In genomic region chr21:33299181-33299752, GRCh38 we compare ENCODE assay signal across 9 cellular contexts. TPM values are rescaled to one million over a fixed set of nuclear protein-coding genes. Genes with fewer than 3 reads are reported as not detected.
A peak's percentile ranks its signal among the peaks of the same experiment; 100 is the strongest.
DNase-seq lines count a peak whose midpoint lies in the region; ATAC-seq and TF ChIP-seq lines count a peak whose summit lies in the region.
"Had no signal": no experiment of that assay in that cellular context is flagged by ENCODE, and none has a peak within 500 bp of the region (broad histone marks: within the 10 kb centered on the region; RNA-seq: fewer than 3 reads in every experiment).

No MANE protein-coding gene starts in this region.

- no peaks in the 10 kb centered on the region for H3K9me3 ChIP-seq in transverse colon
- H3K9me3 ChIP-seq in thyroid gland: no peaks in the 10 kb centered on the region

- H3K4me3 Mint-ChIP-seq in T-cell: peak overlapping the region; percentile 46 to 70 (median 65)
- H3K4me3 Mint-ChIP-seq in effector memory CD8-positive, alpha-beta T cell: no peak overlapping the region

- H3K4me3 ChIP-seq in transverse colon (no peak overlapping the region), thyroid gland (replicated peaks in 1 of 3) (no peak overlapping the region)
- H3K4me3 ChIP-seq: SK-N-MC had no signal

- H3K27ac ChIP-seq in transverse colon (peak overlapping the region in 3 of 4 donors; percentile 24 to 71 (median 31)), thyroid gland (no peak overlapping the region)
- H3K27ac ChIP-seq: SK-N-MC had no signal

- H3K27me3 Mint-ChIP-seq in T-cell: no peaks in the 10 kb centered on the region
- H3K27me3 Mint-ChIP-seq in effector memory CD8-positive, alpha-beta T cell: no peaks in the 10 kb centered on the region

- POLR2A ChIA-PET in T-cell (lab: Charles Lee): interaction anchor here in 1 of 2 donors (0.6 kb wide), 1 partner anchor 15 kb away, joined by 3 read pairs; no protein-coding TSS in a partner anchor

- TF ChIP-seq POLR2A in transverse colon (IDR thresholded peaks at IDR 0.05): no peak
- no peak for TF ChIP-seq POLR2A in thyroid gland (IDR thresholded peaks at IDR 0.05)

- CTCF ChIA-PET in T-cell (lab: Charles Lee): interaction anchor here in 1 of 2 donors (1.0 to 1.1 kb wide), 2 partner anchors 99 to 146 kb away, joined by 3 to 8 read pairs; no protein-coding TSS in a partner anchor

- H3K4me1 ChIP-seq in transverse colon (peaks cover 5 to 37% (median 17%) of the 10 kb centered on the region in 4 donors), thyroid gland (peaks cover 0 to 16% of the 10 kb centered on the region in 2 donors)

- peak overlapping the region; percentile 88 to 95 for H3K27ac Mint-ChIP-seq in T-cell
- H3K27ac Mint-ChIP-seq in effector memory CD8-positive, alpha-beta T cell: peak overlapping the region; percentile 41 to 85

- ATAC-seq in GM18909 (IDR thresholded peaks at IDR 0.05; ENCODE audit: poor library complexity, unreplicated experiment) (peak; percentile 78), HG02938 (IDR thresholded peaks at IDR 0.05; ENCODE audit: unreplicated experiment) (peak; percentile 73), T-cell (replicated peaks in 1 of 4) (peak; percentile 85 to 95 (median 92))
- ATAC-seq in effector memory CD8-positive, alpha-beta T cell (replicated peaks): peak; percentile 59

- DNase-seq in T-cell (peak; percentile 7 to 55 (median 29)), transverse colon (peak; percentile 18), NCI-H2107 (lab: John Stamatoyannopoulos, UW) (no peak), thyroid gland (no peak), NCI-H446 (lab: John Stamatoyannopoulos, UW) (no peak)
- DNase-seq in effector memory CD8-positive, alpha-beta T cell: no peak

- intact Hi-C loops in transverse colon (cut with DNase I; ENCODE audit: low total_unique reads): no loop called here
- intact Hi-C loops in thyroid gland (cut with DNase I): no loop called here

- no peak for TF ChIP-seq EP300 in transverse colon (IDR thresholded peaks at IDR 0.05; ENCODE audit: low read depth)

- H3K4me1 Mint-ChIP-seq in T-cell: peaks cover 43 to 61% (median 58%) of the 10 kb centered on the region in 3 donors
- H3K4me1 Mint-ChIP-seq in effector memory CD8-positive, alpha-beta T cell (ENCODE audit: low read depth in 2 of 2): peaks cover 20% of the 10 kb centered on the region in 2 donors

- in situ Hi-C loops in transverse colon (cut with MboI; ENCODE audit: low pct_ligation_motif_present in 1 of 4, low pct_unique_long_range_greater_than_20kb in 1 of 4, low sequenced_read_pairs in 3 of 4): no loop called here

- H3K36me3 ChIP-seq in transverse colon: peaks cover 0 to 8% (median 3%) of the 10 kb centered on the region in 4 donors
- no peaks in the 10 kb centered on the region for H3K36me3 ChIP-seq in thyroid gland

- WGBS in transverse colon (ENCODE audit: low coverage in 1 of 2), 2 donors: 52 to 89% methylated on average over 1 to 5 of the region's 5 CpGs
- 74 to 78% methylated on average over 5 of the region's 5 CpGs for WGBS in thyroid gland, 2 donors

- H3K27me3 ChIP-seq in transverse colon (no peaks in the 10 kb centered on the region), thyroid gland (no peaks in the 10 kb centered on the region)

- H3K36me3 Mint-ChIP-seq in T-cell: peaks cover 13% of the 10 kb centered on the region
- H3K36me3 Mint-ChIP-seq in effector memory CD8-positive, alpha-beta T cell (ENCODE audit: insufficient read depth): peaks cover 23% of the 10 kb centered on the region

- H3K9me3 Mint-ChIP-seq in T-cell: no peaks in the 10 kb centered on the region
- H3K9me3 Mint-ChIP-seq in effector memory CD8-positive, alpha-beta T cell: no peaks in the 10 kb centered on the region

- peak in 1 of 5 experiments; percentile 15 for TF ChIP-seq CTCF in transverse colon (IDR thresholded peaks at IDR 0.05)
- TF ChIP-seq CTCF in thyroid gland (IDR thresholded peaks at IDR 0.05): no peak

RNA-seq across cellular contexts. Expression of gene IFNAR1, which starts 25.5 kb away (rescaled TPM):
- total RNA-seq in T-cell (10 to 100 TPM; 22.1 to 51.1 (median 45.6) TPM), transverse colon (10 to 100 TPM; 10.3 to 30.7 (median 28.9) TPM), thyroid gland (10 to 100 TPM; 37.0 to 51.2 (median 42.4) TPM)

RNA-seq across cellular contexts. Expression of gene IL10RB, which starts 33.1 kb away (rescaled TPM):
- 10 to 100 TPM; 19.5 to 29.6 (median 25.6) TPM for total RNA-seq in T-cell
- total RNA-seq in transverse colon: 100 to 1,000 TPM in 1 of 4 donors, 10 to 100 TPM in 3; 15.7 to 104 (median 63.2) TPM
- total RNA-seq in thyroid gland: 10 to 100 TPM; 20.5 to 53.1 (median 21.4) TPM

Comparison
In these comparisons a context has a peak if more than half of its experiments do, and no peak if none do; other contexts are left out.
1. DNase-seq: peak in T-cell (34 of 34) and transverse colon (single experiment); none in effector memory CD8-positive, alpha-beta T cell (0 of 3), NCI-H2107 (single experiment), thyroid gland (0 of 2) and NCI-H446 (0 of 2).
2. H3K4me3 Mint-ChIP-seq: peak in T-cell (3 of 3); none in effector memory CD8-positive, alpha-beta T cell (0 of 2).
3. H3K27ac ChIP-seq: peak in transverse colon (3 of 4); none in thyroid gland (0 of 3).
4. Peak in every context shown above with its lines, with median percentiles within 50 percentile points of each other: ATAC-seq.